17 cellular contexts compared by ENCODE assay signal in the genomic region with DNA sequence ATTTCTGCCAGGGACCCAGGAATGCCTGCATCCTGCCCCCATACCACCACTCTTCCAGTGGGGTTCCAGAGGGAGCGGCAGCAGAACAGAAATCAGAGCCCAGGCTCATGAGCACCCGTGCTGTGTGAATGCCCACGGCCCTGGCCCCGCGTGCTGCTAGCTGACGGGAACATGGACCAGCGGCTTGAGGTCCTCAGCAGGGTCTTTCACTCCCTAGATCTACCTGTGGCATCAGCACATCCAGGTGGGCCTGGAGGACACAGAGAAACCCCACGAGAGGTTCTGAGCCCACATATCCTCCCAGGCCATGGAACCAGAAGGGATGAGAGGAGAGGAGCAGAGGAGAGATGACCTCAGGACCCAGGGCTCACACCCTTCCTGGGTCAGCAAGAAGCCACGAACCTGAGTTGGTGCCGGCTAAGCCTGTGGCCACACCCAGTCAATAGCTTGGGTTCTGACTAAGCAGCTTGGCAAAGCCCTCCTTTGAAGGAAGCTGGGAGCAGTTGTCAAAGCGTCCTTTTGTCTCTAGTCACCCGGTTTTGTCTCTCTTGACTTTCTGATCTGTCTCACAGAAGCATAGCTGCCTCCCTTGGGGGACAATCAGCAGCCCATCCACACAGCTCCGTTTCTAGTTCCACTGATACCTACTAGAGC.
A peak's percentile ranks its signal among the peaks of the same experiment; 100 is the strongest.
DNase-seq lines count a peak whose midpoint lies in the region; ATAC-seq and TF ChIP-seq lines count a peak whose summit lies in the region.
"Had no signal": no experiment of that assay in that cellular context is flagged by ENCODE, and none has a peak within 500 bp of the region (broad histone marks: within the 10 kb centered on the region; RNA-seq: fewer than 3 reads in every experiment).

No MANE protein-coding gene starts in this region.

- H3K9me3 ChIP-seq in BLaER1 (0 out of 2 replicates have a peak, but pooled peaks cover 2% of the 10 kb centered on the region), osteoblast (ENCODE audit: low read depth, low read length) (no peaks in the 10 kb centered on the region), SJCRH30 (replicated peaks) (no peaks in the 10 kb centered on the region)
- H3K9me3 ChIP-seq: HAP-1 had no signal

- POLR2A ChIA-PET in RWPE1 (lab: Yijun Ruan, JAX; ENCODE audit: low non-redundant PET) = no interaction called here

- H4K20me1 ChIP-seq in BLaER1 (no peaks in the 10 kb centered on the region), osteoblast (ENCODE audit: insufficient read depth, low read length) (no peaks in the 10 kb centered on the region)

- CTCF ChIA-PET in RWPE1 (lab: Yijun Ruan, JAX) = no interaction called here

- no peak overlapping the region for H3K9ac ChIP-seq in BLaER1

- H3K4me2 ChIP-seq in BLaER1 (peak overlapping the region; percentile 76), osteoblast (ENCODE audit: insufficient read depth, low read length) (no peak overlapping the region)

- peaks cover 27% of the 10 kb centered on the region for H3K4me1 ChIP-seq in BLaER1
- no peaks in the 10 kb centered on the region for H3K4me1 ChIP-seq in osteoblast (ENCODE audit: insufficient read depth, low read length)
- peaks cover 34% of the 10 kb centered on the region for H3K4me1 ChIP-seq in SJCRH30
- H3K4me1 ChIP-seq: HAP-1 had no signal

- DNase-seq in RWPE1 (ENCODE audit: low spot score) (peak; percentile 26), osteoblast (ENCODE audit: insufficient read length, low spot score, missing footprints) (peak; percentile 53), coronary artery (ENCODE audit: low spot score) (no peak), SJCRH30 (no peak), foreskin melanocyte (no peak)
- DNase-seq: NCI-H1105 treated with DMSO at 0.1 percent for 48 hours, NCI-H2029, NCI-H2171, NCI-H510A, NCI-H82, Right ventricle myocardium superior had no signal

- no peak for TF ChIP-seq CTCF in RWPE1 (conservative IDR thresholded peaks at IDR 0.05; ENCODE audit: low read depth)
- TF ChIP-seq CTCF in osteoblast (IDR thresholded peaks at IDR 0.05; ENCODE audit: extremely low read depth, low read depth, low read length) = no peak
- TF ChIP-seq CTCF in coronary artery (IDR thresholded peaks at IDR 0.05) = no peak

- H2AFZ ChIP-seq in osteoblast (ENCODE audit: low read length) = no peak overlapping the region

- no peaks in the 10 kb centered on the region for H3K79me2 ChIP-seq in osteoblast (ENCODE audit: insufficient read depth, low read length)

- no peak overlapping the region for H3K27ac ChIP-seq in BLaER1
- no peak overlapping the region for H3K27ac ChIP-seq in RWPE1
- no peak overlapping the region for H3K27ac ChIP-seq in osteoblast (ENCODE audit: low read depth, low read length)
- H3K27ac ChIP-seq in coronary artery = no peak overlapping the region
- H3K27ac ChIP-seq in SJCRH30 = no peak overlapping the region
- H3K27ac ChIP-seq: C4-2B had no signal

- H3K4me3 ChIP-seq in BLaER1 (no peak overlapping the region), osteoblast (ENCODE audit: insufficient read depth, low read length) (no peak overlapping the region), coronary artery (no peak overlapping the region), SJCRH30 (no peak overlapping the region)
- H3K4me3 ChIP-seq: HAP-1 had no signal

- no peaks in the 10 kb centered on the region for H3K36me3 ChIP-seq in BLaER1
- H3K36me3 ChIP-seq in osteoblast (ENCODE audit: insufficient read depth, low read length) = no peaks in the 10 kb centered on the region
- no peaks in the 10 kb centered on the region for H3K36me3 ChIP-seq in SJCRH30
- H3K36me3 ChIP-seq: HAP-1 had no signal

- H3K27me3 ChIP-seq in BLaER1 (no peaks in the 10 kb centered on the region), osteoblast (ENCODE audit: insufficient read depth, low read length) (peaks cover 23% of the 10 kb centered on the region), SJCRH30 (no peaks in the 10 kb centered on the region)

- ATAC-seq in esophagus mucosa (peak; percentile 85), GM18870 (IDR thresholded peaks at IDR 0.05; ENCODE audit: unreplicated experiment) (no peak)
- ATAC-seq: Panc1 had no signal

Comparison
In these comparisons a context has a peak if more than half of its experiments do, and no peak if none do; other contexts are left out.
1. DNase-seq: peak in RWPE1 (single experiment) and osteoblast (single experiment); none in coronary artery (single experiment), SJCRH30 (0 of 2) and foreskin melanocyte (single experiment).